Comparison of ENCODE assay signal across 24 cellular contexts in genomic region chr3:76010252-76010651, GRCh38.
A peak's percentile ranks its signal among the peaks of the same experiment; 100 is the strongest.
DNase-seq lines count a peak whose midpoint lies in the region; ATAC-seq lines count a peak whose summit lies in the region.
"Had no signal": no experiment of that assay in that cellular context is flagged by ENCODE, and none has a peak within 500 bp of the region (broad histone marks: within the 10 kb centered on the region; RNA-seq: fewer than 3 reads in every experiment).

No MANE protein-coding gene starts in this region.

- H3K27me3 ChIP-seq in right cardiac atrium (ENCODE audit: control insufficient read depth, insufficient read depth), result no peaks in the 10 kb centered on the region

- no peak overlapping the region for H3K4me3 ChIP-seq in right cardiac atrium (ENCODE audit: low read length)
- H3K4me3 ChIP-seq: K562, SK-N-MC had no signal

- no peaks in the 10 kb centered on the region for H3K4me1 ChIP-seq in right cardiac atrium (ENCODE audit: control insufficient read depth, insufficient read depth, low read length)

- WGBS in right cardiac atrium, result 60% methylated on average over 3 of the region's 3 CpGs

- H3K27ac ChIP-seq in right cardiac atrium (ENCODE audit: low read length), result no peak overlapping the region
- H3K27ac ChIP-seq: 22Rv1, C4-2B, SK-N-MC had no signal

- no peaks in the 10 kb centered on the region for H3K9me3 ChIP-seq in right cardiac atrium (ENCODE audit: control insufficient read depth, low read length)

- intact Hi-C loops in Right ventricle myocardium superior (cut with DNase I), result no loop called here
- intact Hi-C loops in right cardiac atrium (cut with DNase I), result no loop called here

- ATAC-seq in Right ventricle myocardium superior (ENCODE audit: poor library complexity), result peak; percentile 91
- no peak for ATAC-seq in right cardiac atrium
- ATAC-seq: K562, PC-3, T-helper 17 cell had no signal

- DNase-seq in NCI-H1092 treated with DMSO at 0.1 percent for 48 hours (lab: John Stamatoyannopoulos, UW) (peak; percentile 4), NCI-H1092 (lab: John Stamatoyannopoulos, UW) (no peak), Right ventricle myocardium superior (no peak), right cardiac atrium (no peak), NCI-H69 (lab: John Stamatoyannopoulos, UW) (peak; percentile 96), putamen (ENCODE audit: low spot score) (no peak), RPMI8226 (no peak), superior temporal gyrus (ENCODE audit: extremely low spot score) (no peak)
- DNase-seq: Calu3; CD8-positive, alpha-beta memory T cell; DMS79 treated with DMSO at 0.1 percent for 48 hours; H9; Kasumi-1; NCI-H1105 treated with DMSO at 0.1 percent for 48 hours; NCI-H2029; NCI-H526 treated with DMSO at 0.1 percent for 48 hours; NK-92 treated with Interleukin-12 subunit alpha and Interleukin-12 subunit beta, amount 100 ng/mL, for 24 hours; PC-3; SIG-M5; T-helper 17 cell had no signal

Comparison
In these comparisons a context has a peak if more than half of its experiments do, and no peak if none do; other contexts are left out.
1. DNase-seq: peak in NCI-H1092 treated with DMSO at 0.1 percent for 48 hours (single experiment) and NCI-H69 (single experiment); none in NCI-H1092 (single experiment), Right ventricle myocardium superior (single experiment), right cardiac atrium (0 of 3), putamen (single experiment), RPMI8226 (single experiment) and superior temporal gyrus (single experiment).